Comparison of ENCODE assay signal across 8 cellular contexts in the genomic region with DNA sequence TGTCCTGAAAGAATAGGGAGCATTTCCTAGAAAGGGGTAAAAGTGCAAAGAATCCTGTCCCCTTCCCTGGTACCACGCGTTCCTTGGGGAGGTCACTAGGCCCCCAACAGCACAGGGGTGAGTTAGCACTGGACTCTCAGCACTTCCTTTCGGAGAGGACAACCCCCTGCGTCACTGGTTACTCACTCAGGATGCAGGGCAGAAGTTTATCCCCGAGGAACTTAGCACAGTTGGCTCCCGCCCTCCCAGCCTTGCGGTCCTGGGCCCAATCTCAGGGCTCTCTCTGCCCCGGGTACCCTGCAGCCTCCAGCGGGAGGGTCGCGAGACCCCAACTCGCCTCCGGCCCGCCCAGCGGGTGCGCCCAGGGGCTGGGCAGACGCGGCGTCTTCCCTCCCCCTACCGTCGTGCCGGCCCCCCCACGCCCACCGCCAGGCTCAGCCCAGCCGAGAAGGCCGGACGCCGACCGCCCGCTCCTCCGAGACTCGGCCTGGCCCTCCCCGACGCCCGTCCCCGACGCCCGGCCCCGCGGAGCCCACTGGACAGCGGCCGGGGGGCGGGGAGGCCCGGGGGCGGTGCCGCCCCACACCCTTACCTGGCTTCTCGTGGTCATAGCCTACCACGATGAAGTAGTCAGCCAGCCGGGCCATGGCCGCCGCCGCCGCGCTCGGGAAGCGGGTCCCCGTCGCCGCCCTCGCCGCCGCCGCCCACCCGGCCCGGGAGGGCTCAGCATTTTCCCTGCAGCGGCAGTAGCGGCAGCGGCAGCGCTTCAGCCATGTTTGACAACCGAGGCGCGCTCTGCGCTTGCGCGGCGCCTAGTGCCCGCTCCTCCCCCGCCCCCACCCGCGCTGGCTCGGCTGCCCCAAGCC. TPM values are rescaled to one million over a fixed set of nuclear protein-coding genes. Genes with fewer than 3 reads are reported as not detected.
DNase-seq lines count a peak whose midpoint lies in the region; TF ChIP-seq lines count a peak whose summit lies in the region.

A gene (minus strand): TSS at position 797 of the 866 bp plus-strand sequence. CDS start 150 bp downstream, at position 647.

- peak within 1 kb of the TSS; percentile 98 for H3K27ac ChIP-seq in SK-N-MC
- H3K27ac ChIP-seq in temporal lobe (ENCODE audit: low read depth, low read length), result peak within 1 kb of the TSS; percentile 46

- peak within 1 kb of the TSS; percentile 100 for H3K4me3 ChIP-seq in SK-N-MC

- H3K36me3 ChIP-seq in SK-N-MC (ENCODE audit: insufficient read depth, low read length), result no peaks in the 10 kb centered on the region

- TF ChIP-seq POLR2A in GM19193 (IDR thresholded peaks at IDR 0.05; ENCODE audit: extremely low read depth, insufficient read depth, insufficient read length), result peak; percentile 11

- H3K4me1 Mint-ChIP-seq in activated naive CD8-positive, alpha-beta T cell (ENCODE audit: low read depth), result peaks cover 36% of the 10 kb centered on the region

- H3K9ac ChIP-seq in SK-N-MC (ENCODE audit: insufficient read length), result peak within 1 kb of the TSS; percentile 95

- no peak for TF ChIP-seq EP300 in Ishikawa (IDR thresholded peaks at IDR 0.05; ENCODE audit: borderline replicate concordance)

- peak within 1 kb of the TSS; percentile 88 for H3K4me3 Mint-ChIP-seq in activated naive CD8-positive, alpha-beta T cell

- no peaks in the 10 kb centered on the region for H3K9me3 Mint-ChIP-seq in activated naive CD8-positive, alpha-beta T cell (ENCODE audit: low read depth)

- H3K27me3 Mint-ChIP-seq in activated naive CD8-positive, alpha-beta T cell, result peaks cover 21% of the 10 kb centered on the region

- H3K27ac Mint-ChIP-seq in activated naive CD8-positive, alpha-beta T cell, result peak within 1 kb of the TSS; percentile 30

- DNase-seq in AG09319 (ENCODE audit: extremely low read depth, low read depth) (peak; percentile 73), SK-N-MC (ENCODE audit: low read depth, low spot score) (no peak), glomerular endothelial cell (ENCODE audit: extremely low read depth, low read depth, low spot score) (no peak), nucleus accumbens (lab: John Stamatoyannopoulos, UW) (peak in 51 of 56 donors; percentile 31 to 89 (median 75))

- peaks cover 5% of the 10 kb centered on the region for H3K36me3 Mint-ChIP-seq in activated naive CD8-positive, alpha-beta T cell

- H3K9me3 ChIP-seq in SK-N-MC (ENCODE audit: low read depth, low read length), result no peaks in the 10 kb centered on the region; the same call in 1 of the 2 replicates

- TF ChIP-seq RAD21 in Ishikawa (IDR thresholded peaks at IDR 0.05; ENCODE audit: low read depth), result no peak

- no peak for TF ChIP-seq CTCF in AG09319 (IDR thresholded peaks at IDR 0.05; ENCODE audit: low read depth, low read length)

TF ChIP-seq in Ishikawa, 13 proteins besides CTCF, POLR2A, EP300 and RAD21:
- TF ChIP-seq, protein P1, sequence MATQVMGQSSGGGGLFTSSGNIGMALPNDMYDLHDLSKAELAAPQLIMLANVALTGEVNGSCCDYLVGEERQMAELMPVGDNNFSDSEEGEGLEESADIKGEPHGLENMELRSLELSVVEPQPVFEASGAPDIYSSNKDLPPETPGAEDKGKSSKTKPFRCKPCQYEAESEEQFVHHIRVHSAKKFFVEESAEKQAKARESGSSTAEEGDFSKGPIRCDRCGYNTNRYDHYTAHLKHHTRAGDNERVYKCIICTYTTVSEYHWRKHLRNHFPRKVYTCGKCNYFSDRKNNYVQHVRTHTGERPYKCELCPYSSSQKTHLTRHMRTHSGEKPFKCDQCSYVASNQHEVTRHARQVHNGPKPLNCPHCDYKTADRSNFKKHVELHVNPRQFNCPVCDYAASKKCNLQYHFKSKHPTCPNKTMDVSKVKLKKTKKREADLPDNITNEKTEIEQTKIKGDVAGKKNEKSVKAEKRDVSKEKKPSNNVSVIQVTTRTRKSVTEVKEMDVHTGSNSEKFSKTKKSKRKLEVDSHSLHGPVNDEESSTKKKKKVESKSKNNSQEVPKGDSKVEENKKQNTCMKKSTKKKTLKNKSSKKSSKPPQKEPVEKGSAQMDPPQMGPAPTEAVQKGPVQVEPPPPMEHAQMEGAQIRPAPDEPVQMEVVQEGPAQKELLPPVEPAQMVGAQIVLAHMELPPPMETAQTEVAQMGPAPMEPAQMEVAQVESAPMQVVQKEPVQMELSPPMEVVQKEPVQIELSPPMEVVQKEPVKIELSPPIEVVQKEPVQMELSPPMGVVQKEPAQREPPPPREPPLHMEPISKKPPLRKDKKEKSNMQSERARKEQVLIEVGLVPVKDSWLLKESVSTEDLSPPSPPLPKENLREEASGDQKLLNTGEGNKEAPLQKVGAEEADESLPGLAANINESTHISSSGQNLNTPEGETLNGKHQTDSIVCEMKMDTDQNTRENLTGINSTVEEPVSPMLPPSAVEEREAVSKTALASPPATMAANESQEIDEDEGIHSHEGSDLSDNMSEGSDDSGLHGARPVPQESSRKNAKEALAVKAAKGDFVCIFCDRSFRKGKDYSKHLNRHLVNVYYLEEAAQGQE (IDR thresholded peaks at IDR 0.05; ENCODE audit: low read depth), result peak; percentile 48; the same call in 1 of the 2 replicates
- TF ChIP-seq TAF1 (IDR thresholded peaks at IDR 0.05; ENCODE audit: low read depth) (peak; percentile 60; the same call in 1 of the 2 replicates), TEAD4 (IDR thresholded peaks at IDR 0.05) (no peak; the same call in 1 of the 2 replicates), ZBTB7A (IDR thresholded peaks at IDR 0.05; ENCODE audit: low read depth) (peak; percentile 95), YY1 (IDR thresholded peaks at IDR 0.05; ENCODE audit: low read depth) (peak; percentile 86)

RNA-seq across cellular contexts. Expression of the gene that starts here (rescaled TPM):
- 23.1 and 35.5 TPM in 2 replicates for total RNA-seq in glomerular endothelial cell
- 99.8 TPM for total RNA-seq in temporal lobe

Comparison
In these comparisons a context has a peak if more than half of its experiments do, and no peak if none do; other contexts are left out.
1. DNase-seq: peak in AG09319 (single experiment) and nucleus accumbens (51 of 56); none in SK-N-MC (single experiment) and glomerular endothelial cell (single experiment).